In genomic region chr1:104780470-104781078, GRCh38 we compare ENCODE assay signal across 8 cellular contexts.
DNase-seq lines count a peak whose midpoint lies in the region; ATAC-seq and TF ChIP-seq lines count a peak whose summit lies in the region.

No MANE protein-coding gene starts in this region.

- TF ChIP-seq CTCF in upper lobe of left lung (IDR thresholded peaks at IDR 0.05): peak in 5 of 6 experiments; percentile 42 to 60 (median 53)

- no peaks in the 10 kb centered on the region for H3K4me1 ChIP-seq in upper lobe of left lung

- no peaks in the 10 kb centered on the region for H3K9me3 ChIP-seq in upper lobe of left lung
- no peaks in the 10 kb centered on the region for H3K9me3 ChIP-seq in MG63

- no peak for TF ChIP-seq POLR2A in upper lobe of left lung (IDR thresholded peaks at IDR 0.05)

- H3K4me3 Mint-ChIP-seq in effector memory CD8-positive, alpha-beta T cell: no peak overlapping the region

- H3K4me1 Mint-ChIP-seq in effector memory CD8-positive, alpha-beta T cell (ENCODE audit: low read depth in 2 of 2): no peaks in the 10 kb centered on the region

- peak; percentile 21 for DNase-seq in EH (ENCODE audit: low read depth)
- DNase-seq in NCI-H1105 (lab: John Stamatoyannopoulos, UW): peak; percentile 54
- DNase-seq in SW480 (ENCODE audit: low spot score): peak; percentile 21
- DNase-seq in hepatic stellate cell (ENCODE audit: low spot score): peak; percentile 17
- no peak for DNase-seq in upper lobe of left lung
- DNase-seq in MG63: no peak
- DNase-seq in effector memory CD8-positive, alpha-beta T cell: no peak

- no peaks in the 10 kb centered on the region for H3K27me3 Mint-ChIP-seq in effector memory CD8-positive, alpha-beta T cell

- no peak overlapping the region for H3K27ac ChIP-seq in upper lobe of left lung

- H3K9me3 Mint-ChIP-seq in effector memory CD8-positive, alpha-beta T cell: no peaks in the 10 kb centered on the region

- 14 to 17% methylated on average over 6 of the region's 6 CpGs for WGBS in upper lobe of left lung, 2 donors

- ATAC-seq in GM21723 (IDR thresholded peaks at IDR 0.05; ENCODE audit: unreplicated experiment): peak; percentile 83
- no peak for ATAC-seq in upper lobe of left lung (ENCODE audit: low FRiP score in 2 of 2)
- ATAC-seq in effector memory CD8-positive, alpha-beta T cell (replicated peaks): no peak

- H3K27me3 ChIP-seq in upper lobe of left lung (no peaks in the 10 kb centered on the region), MG63 (no peaks in the 10 kb centered on the region; the same call in 1 of the 2 replicates)

- no peaks in the 10 kb centered on the region for H3K36me3 Mint-ChIP-seq in effector memory CD8-positive, alpha-beta T cell (ENCODE audit: insufficient read depth)

- no peak for TF ChIP-seq EP300 in upper lobe of left lung (IDR thresholded peaks at IDR 0.05)

- H3K36me3 ChIP-seq in upper lobe of left lung: no peaks in the 10 kb centered on the region
- H3K36me3 ChIP-seq in MG63: no peaks in the 10 kb centered on the region

- H3K27ac Mint-ChIP-seq in effector memory CD8-positive, alpha-beta T cell: no peak overlapping the region

- H3K4me3 ChIP-seq in upper lobe of left lung (no peak overlapping the region), MG63 (no peak overlapping the region)

Comparison
In these comparisons a context has a peak if more than half of its experiments do, and no peak if none do; other contexts are left out.
1. DNase-seq: peak in EH (single experiment), NCI-H1105 (single experiment), SW480 (single experiment) and hepatic stellate cell (single experiment); none in upper lobe of left lung (0 of 2), MG63 (single experiment) and effector memory CD8-positive, alpha-beta T cell (0 of 3).